17 cellular contexts compared by ENCODE assay signal in the genomic region with DNA sequence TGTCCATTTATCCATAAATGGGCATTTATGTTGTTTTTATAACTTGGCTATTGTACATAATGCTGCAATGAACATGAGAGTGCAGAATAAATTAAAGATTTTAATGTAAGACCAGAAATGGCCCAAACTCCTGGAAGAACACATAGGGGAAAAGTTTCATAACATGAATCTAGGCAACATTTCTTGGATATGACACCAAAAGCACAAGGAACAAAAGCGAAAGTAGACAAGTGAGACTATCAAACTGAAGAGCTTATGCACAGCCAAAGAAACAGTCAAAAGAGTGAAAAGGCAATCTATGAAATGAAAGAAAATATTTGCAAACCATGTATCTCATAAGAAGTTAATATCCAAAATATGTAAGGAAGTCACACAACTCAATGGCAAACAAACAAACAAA. TPM values are rescaled to one million over a fixed set of nuclear protein-coding genes. Genes with fewer than 3 reads are reported as not detected.
DNase-seq lines count a peak whose midpoint lies in the region; ATAC-seq lines count a peak whose summit lies in the region.
"Had no signal": no experiment of that assay in that cellular context is flagged by ENCODE, and none has a peak within 500 bp of the region (broad histone marks: within the 10 kb centered on the region; RNA-seq: fewer than 3 reads in every experiment).

No MANE protein-coding gene starts in this region.

- no peak for ATAC-seq in activated T-cell treated with anti-CD3 and anti-CD28 coated beads, Interleukin-2, amount 50 U/mL, for 72 hours (replicated peaks in 1 of 2)
- ATAC-seq in activated T-cell treated with anti-CD3 and anti-CD28 coated beads, Interleukin-2, amount 50 U/mL, for 4 hours: no peak

- no peaks in the 10 kb centered on the region for H3K9me3 Mint-ChIP-seq in activated T-cell treated with anti-CD3 and anti-CD28 coated beads, Interleukin-2, amount 50 U/mL, for 72 hours
- H3K9me3 Mint-ChIP-seq in activated T-cell treated with anti-CD3 and anti-CD28 coated beads, Interleukin-2, amount 50 U/mL, for 4 hours: no peaks in the 10 kb centered on the region
- H3K9me3 Mint-ChIP-seq: CD4-positive, alpha-beta memory T cell had no signal

- H3K36me3 Mint-ChIP-seq in activated T-cell treated with anti-CD3 and anti-CD28 coated beads, Interleukin-2, amount 50 U/mL, for 72 hours (ENCODE audit: insufficient read depth in 2 of 2): no peaks in the 10 kb centered on the region
- no peaks in the 10 kb centered on the region for H3K36me3 Mint-ChIP-seq in activated T-cell treated with anti-CD3 and anti-CD28 coated beads, Interleukin-2, amount 50 U/mL, for 4 hours (ENCODE audit: insufficient read depth)
- H3K36me3 Mint-ChIP-seq: CD14-positive monocyte; CD4-positive, alpha-beta memory T cell had no signal

- H3K27ac Mint-ChIP-seq in activated T-cell treated with anti-CD3 and anti-CD28 coated beads, Interleukin-2, amount 50 U/mL, for 72 hours: peak overlapping the region; percentile 30
- H3K27ac Mint-ChIP-seq: CD14-positive monocyte had no signal

- no peaks in the 10 kb centered on the region for H3K27me3 Mint-ChIP-seq in activated T-cell treated with anti-CD3 and anti-CD28 coated beads, Interleukin-2, amount 50 U/mL, for 72 hours (ENCODE audit: low read depth)
- H3K27me3 Mint-ChIP-seq in activated T-cell treated with anti-CD3 and anti-CD28 coated beads, Interleukin-2, amount 50 U/mL, for 4 hours (ENCODE audit: low read depth): peaks cover 1% of the 10 kb centered on the region

- DNase-seq in activated T-cell treated with anti-CD3 and anti-CD28 coated beads, Interleukin-2, amount 50 U/mL, for 72 hours: no peak
- DNase-seq in activated T-cell treated with anti-CD3 and anti-CD28 coated beads, Interleukin-2, amount 50 U/mL, for 4 hours: no peak
- DNase-seq in OCI-M1 (lab: John Stamatoyannopoulos, UW): peak; percentile 19
- no peak for DNase-seq in activated gamma-delta T cell treated with Interleukin-2 at 50 U/mL for 16 hours
- DNase-seq in NCI-H82 treated with DMSO at 0.1 percent for 48 hours (lab: John Stamatoyannopoulos, UW; ENCODE audit: unreplicated experiment): no peak
- DNase-seq: 8988T; CD4-positive, alpha-beta memory T cell; DMS153; DMS79; GDM1; GM23248; IMR-90 had no signal

- peaks cover 7% of the 10 kb centered on the region for H3K4me1 Mint-ChIP-seq in activated T-cell treated with anti-CD3 and anti-CD28 coated beads, Interleukin-2, amount 50 U/mL, for 72 hours (ENCODE audit: low read depth)
- H3K4me1 Mint-ChIP-seq in activated T-cell treated with anti-CD3 and anti-CD28 coated beads, Interleukin-2, amount 50 U/mL, for 4 hours (ENCODE audit: low read depth): peaks cover 2% of the 10 kb centered on the region
- H3K4me1 Mint-ChIP-seq: CD14-positive monocyte had no signal

- H3K4me3 Mint-ChIP-seq in activated T-cell treated with anti-CD3 and anti-CD28 coated beads, Interleukin-2, amount 50 U/mL, for 72 hours: no peak overlapping the region
- no peak overlapping the region for H3K4me3 Mint-ChIP-seq in activated T-cell treated with anti-CD3 and anti-CD28 coated beads, Interleukin-2, amount 50 U/mL, for 4 hours
- H3K4me3 Mint-ChIP-seq: CD14-positive monocyte; CD4-positive, alpha-beta memory T cell had no signal

RNA-seq across cellular contexts. Expression of gene IL36A, which starts 5.8 kb away (rescaled TPM):
- under 1 TPM in 1 of 2 donors, not detected in 1; 0.84 TPM for total RNA-seq in activated T-cell treated with anti-CD3 and anti-CD28 coated beads, Interleukin-2, amount 50 U/mL, for 72 hours
- total RNA-seq in activated T-cell treated with anti-CD3 and anti-CD28 coated beads, Interleukin-2, amount 50 U/mL, for 4 hours: not detected
- total RNA-seq: A673; CD4-positive, alpha-beta memory T cell; Daoy; GM23248; H4; HT1080; IMR-90 had no signal

RNA-seq across cellular contexts. Expression of gene IL36G, which starts 33.3 kb away (rescaled TPM):
- total RNA-seq in activated T-cell treated with anti-CD3 and anti-CD28 coated beads, Interleukin-2, amount 50 U/mL, for 72 hours: not detected
- not detected for total RNA-seq in activated T-cell treated with anti-CD3 and anti-CD28 coated beads, Interleukin-2, amount 50 U/mL, for 4 hours
- total RNA-seq: A673; CD4-positive, alpha-beta memory T cell; GM23248; H4; HT1080; IMR-90 had no signal

RNA-seq across cellular contexts. Expression of gene IL36B, which starts 41.6 kb away (rescaled TPM):
- not detected for total RNA-seq in activated T-cell treated with anti-CD3 and anti-CD28 coated beads, Interleukin-2, amount 50 U/mL, for 72 hours
- not detected for total RNA-seq in activated T-cell treated with anti-CD3 and anti-CD28 coated beads, Interleukin-2, amount 50 U/mL, for 4 hours
- total RNA-seq: A673; CD4-positive, alpha-beta memory T cell; Daoy; GM23248; H4; HT1080; IMR-90 had no signal

RNA-seq across cellular contexts. Expression of gene IL36RN, which starts 47.9 kb away (rescaled TPM):
- total RNA-seq in activated T-cell treated with anti-CD3 and anti-CD28 coated beads, Interleukin-2, amount 50 U/mL, for 72 hours: not detected
- total RNA-seq in activated T-cell treated with anti-CD3 and anti-CD28 coated beads, Interleukin-2, amount 50 U/mL, for 4 hours: 1 to 10 TPM in 2 of 3 donors, under 1 TPM in 1; 0.61 to 3.9 (median 1.6) TPM
- total RNA-seq: A673; CD4-positive, alpha-beta memory T cell; Daoy; GM23248; H4; HT1080; IMR-90 had no signal

RNA-seq across cellular contexts. Expression of gene IL1F10, which starts 56.7 kb away (rescaled TPM):
- not detected for total RNA-seq in activated T-cell treated with anti-CD3 and anti-CD28 coated beads, Interleukin-2, amount 50 U/mL, for 72 hours
- total RNA-seq in activated T-cell treated with anti-CD3 and anti-CD28 coated beads, Interleukin-2, amount 50 U/mL, for 4 hours: not detected
- total RNA-seq: A673; CD4-positive, alpha-beta memory T cell; Daoy; GM23248; H4; HT1080; IMR-90 had no signal
